ENCODE assay signal across 24 cellular contexts in genomic region chr21:15130751-15131150, GRCh38.
"Had no signal": no experiment of that assay in that cellular context is flagged by ENCODE, and none has a peak within 500 bp of the region (broad histone marks: within the 10 kb centered on the region; RNA-seq: fewer than 3 reads in every experiment).

No MANE protein-coding gene starts in this region.

- DNase-seq: cortex of kidney; dorsolateral prefrontal cortex; effector CD8-positive, alpha-beta T cell; foreskin melanocyte; heart left ventricle; hippocampal formation; left colon; left ventricle myocardium superior; mesendoderm; naive B cell; occipital lobe; pancreas; retina; right lobe of liver; spleen; stimulated activated CD4-positive, alpha-beta T cell treated with anti-CD3 and anti-CD28 coated beads, Interleukin-15, amount 100 ng/mL, for 24 hours; stimulated activated CD4-positive, alpha-beta T cell treated with anti-CD3 and anti-CD28 coated beads, Interleukin-1b, Interleukin-23, amount 100 ng/mL, for 48 hours; stimulated activated CD4-positive, alpha-beta T cell treated with anti-CD3 and anti-CD28 coated beads, Interleukin-4, amount 100 ng/mL, for 24 hours; stimulated activated naive B cell treated with anti-CD40 and anti-IgM and Interleukin-4, amounts not matched to agents 10 μg/mL and 1 μg/mL and 100 μg/mL, for 72 hours; stimulated activated naive CD8-positive, alpha-beta T cell treated with anti-CD3 and anti-CD28 coated beads, Interleukin-15, amount 100 ng/mL, for 72 hours; testis; transverse colon had no signal

- ATAC-seq: esophagus mucosa; heart left ventricle; left colon; left ventricle myocardium superior; pancreas; right lobe of liver; stimulated activated naive B cell treated with anti-CD40 and anti-IgM and Interleukin-4, amounts not matched to agents 10 μg/mL and 1 μg/mL and 100 μg/mL, for 72 hours; stimulated activated naive CD8-positive, alpha-beta T cell treated with anti-CD3 and anti-CD28 coated beads, Interleukin-15, amount 100 ng/mL, for 72 hours had no signal

- H3K27ac ChIP-seq: dorsolateral prefrontal cortex, heart left ventricle, pancreas, right lobe of liver, spleen, testis, transverse colon had no signal

- H3K4me3 ChIP-seq: dorsolateral prefrontal cortex, heart left ventricle, lung, pancreas, right lobe of liver, spleen, testis, transverse colon had no signal

- H3K4me1 ChIP-seq: testis had no signal

- H3K27me3 ChIP-seq: dorsolateral prefrontal cortex, heart left ventricle, pancreas, right lobe of liver, spleen, testis, transverse colon had no signal
